In the genomic region with DNA sequence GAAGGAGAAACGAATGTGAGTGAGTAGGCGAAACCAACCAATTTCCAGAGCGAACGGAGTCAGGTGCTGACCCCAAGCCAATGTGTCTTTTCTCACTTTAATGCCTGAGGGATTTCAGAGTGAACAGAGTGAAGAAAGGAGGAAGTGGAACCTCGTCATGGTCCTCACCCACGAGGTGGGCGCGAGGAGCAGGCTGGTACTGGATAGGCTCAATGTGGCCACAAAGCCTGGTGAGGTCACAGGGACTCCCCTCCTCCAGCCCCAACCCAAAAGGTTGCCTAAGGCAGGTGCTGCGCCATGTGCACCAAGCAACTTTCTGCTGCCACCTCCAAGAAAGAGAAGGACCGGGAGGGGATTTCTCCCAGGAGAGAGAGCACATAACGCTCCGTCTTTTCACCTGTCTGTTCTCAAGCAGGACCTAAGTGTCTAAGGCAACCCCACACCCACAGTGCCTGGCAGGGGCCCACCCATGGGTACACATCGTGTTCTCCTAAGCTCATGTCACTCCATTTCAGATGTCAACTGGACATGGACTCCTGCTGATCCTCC, we compare ENCODE assay signal across 9 cellular contexts. TPM values are rescaled to one million over a fixed set of nuclear protein-coding genes. Genes with fewer than 3 reads are reported as not detected.
A peak's percentile ranks its signal among the peaks of the same experiment; 100 is the strongest.
DNase-seq lines count a peak whose midpoint lies in the region; ATAC-seq lines count a peak whose summit lies in the region.
"Had no signal": no experiment of that assay in that cellular context is flagged by ENCODE, and none has a peak within 500 bp of the region (broad histone marks: within the 10 kb centered on the region; RNA-seq: fewer than 3 reads in every experiment).

No MANE protein-coding gene starts in this region.

- H3K36me3 Mint-ChIP-seq in CD4-positive, CD25-positive, alpha-beta regulatory T cell, result peaks cover 18% of the 10 kb centered on the region

- peak overlapping the region; percentile 86 to 93 (median 90) for H3K27ac Mint-ChIP-seq in CD4-positive, CD25-positive, alpha-beta regulatory T cell

- H3K4me1 ChIP-seq in CD4-positive, CD25-positive, alpha-beta regulatory T cell (ENCODE audit: control insufficient read depth, insufficient read depth, low read length, poor library complexity, severe bottlenecking), result peaks cover 92% of the 10 kb centered on the region

- peak overlapping the region; percentile 88 to 94 (median 92) for H3K4me3 Mint-ChIP-seq in CD4-positive, CD25-positive, alpha-beta regulatory T cell
- H3K4me3 Mint-ChIP-seq: activated naive CD8-positive, alpha-beta T cell had no signal

- H3K36me3 ChIP-seq in CD4-positive, CD25-positive, alpha-beta regulatory T cell (ENCODE audit: control insufficient read depth, insufficient read depth, low read length), result peaks cover 20% of the 10 kb centered on the region

- peak overlapping the region; percentile 61 for H3K4me3 ChIP-seq in CD4-positive, CD25-positive, alpha-beta regulatory T cell (ENCODE audit: low read depth, low read length)

- ATAC-seq in CD4-positive, CD25-positive, alpha-beta regulatory T cell (ENCODE audit: low read depth in 2 of 2), result peak; percentile 35 to 37
- ATAC-seq in GM19035 (IDR thresholded peaks at IDR 0.05; ENCODE audit: unreplicated experiment) (peak; percentile 68), HG03064 (IDR thresholded peaks at IDR 0.05; ENCODE audit: low read depth, unreplicated experiment) (peak; percentile 67)

- H3K27ac ChIP-seq in CD4-positive, CD25-positive, alpha-beta regulatory T cell (ENCODE audit: insufficient read depth, low read length, poor library complexity, severe bottlenecking), result peak overlapping the region; percentile 78

- H3K9me3 Mint-ChIP-seq in CD4-positive, CD25-positive, alpha-beta regulatory T cell, result no peaks in the 10 kb centered on the region

- no peaks in the 10 kb centered on the region for H3K27me3 Mint-ChIP-seq in CD4-positive, CD25-positive, alpha-beta regulatory T cell
- H3K27me3 Mint-ChIP-seq: activated naive CD8-positive, alpha-beta T cell had no signal

- no peaks in the 10 kb centered on the region for H3K27me3 ChIP-seq in CD4-positive, CD25-positive, alpha-beta regulatory T cell (ENCODE audit: control insufficient read depth, insufficient read depth, low read length)

- H3K9me3 ChIP-seq in CD4-positive, CD25-positive, alpha-beta regulatory T cell (ENCODE audit: control insufficient read depth in 2 of 2, low read length in 2 of 2), result no peaks in the 10 kb centered on the region

- DNase-seq in CD4-positive, CD25-positive, alpha-beta regulatory T cell, result peak in 1 of 3 donors; percentile 25
- peak in 3 of 5 experiments; percentile 25 to 79 (median 70) for DNase-seq in T-helper 2 cell
- DNase-seq in mucosa of gallbladder (ENCODE audit: low spot score), result peak; percentile 46
- DNase-seq in posterior vena cava (ENCODE audit: low spot score), result no peak
- DNase-seq in NCI-H1436 (lab: John Stamatoyannopoulos, UW), result no peak
- DNase-seq in NCI-H1930 (lab: John Stamatoyannopoulos, UW), result no peak

- H3K4me1 Mint-ChIP-seq in CD4-positive, CD25-positive, alpha-beta regulatory T cell, result peaks cover 25 to 94% (median 62%) of the 10 kb centered on the region in 4 donors

- intact Hi-C loops in posterior vena cava (cut with DNase I), result no loop called here

RNA-seq across cellular contexts. Expression of a gene that starts 3.8 kb away (rescaled TPM):
- 18.3 TPM for total RNA-seq in CD4-positive, CD25-positive, alpha-beta regulatory T cell
- 1 to 10 TPM; 2.5 to 7.1 (median 4.0) TPM for polyA plus RNA-seq in CD4-positive, CD25-positive, alpha-beta regulatory T cell
- total RNA-seq in mucosa of gallbladder, result 6.4 TPM
- total RNA-seq in posterior vena cava, result 10 to 100 TPM in 1 of 2 donors, 1 to 10 TPM in 1; 8.0 to 10.6 TPM

Comparison
In these comparisons a context has a peak if more than half of its experiments do, and no peak if none do; other contexts are left out.
1. DNase-seq: peak in T-helper 2 cell (3 of 5) and mucosa of gallbladder (single experiment); none in posterior vena cava (single experiment), NCI-H1436 (single experiment) and NCI-H1930 (0 of 2).
2. Peak in every context shown above with its lines, with median percentiles within 50 percentile points of each other: ATAC-seq.